In genomic region chr5:103340132-103340531, GRCh38 we compare ENCODE assay signal across 2 cellular contexts.
TF ChIP-seq lines count a peak whose summit lies in the region.

No MANE protein-coding gene starts in this region.

TF ChIP-seq in HepG2, 621 proteins besides CTCF, POLR2A, EP300 and RAD21:
- TF ChIP-seq ARID5B (CRISPR knock-in tag; IDR thresholded peaks at IDR 0.05) (no peak), MAFF (IDR thresholded peaks at IDR 0.05; ENCODE audit: low read depth, low read length) (peak; percentile 57), MAFK (conservative IDR thresholded peaks at IDR 0.05 in 1 of 2, IDR thresholded peaks at IDR 0.05 in 1 of 2; ENCODE audit: low read length in 2 of 2) (peak; percentile 53 to 54; a peak in 3 of 4 replicates)

TF ChIP-seq in GM12878, 131 proteins besides CTCF, POLR2A, EP300 and RAD21 (continued from another document):
- TF ChIP-seq BMI1 (IDR thresholded peaks at IDR 0.05; ENCODE audit: borderline replicate concordance) (no peak), HCFC1 (IDR thresholded peaks at IDR 0.05; ENCODE audit: low read length) (no peak), HDGF (IDR thresholded peaks at IDR 0.05) (no peak), CUX1 (IDR thresholded peaks at IDR 0.05; ENCODE audit: insufficient replicate concordance, low read depth, low read length) (no peak), PAX8 (IDR thresholded peaks at IDR 0.05) (no peak), SIN3A (IDR thresholded peaks at IDR 0.05; ENCODE audit: low read depth, low read length) (no peak), NR2F1 (conservative IDR thresholded peaks at IDR 0.05) (no peak), CHD1 (IDR thresholded peaks at IDR 0.05; ENCODE audit: low read depth, low read length) (no peak), TCF12 (IDR thresholded peaks at IDR 0.05; ENCODE audit: low read depth, low read length) (no peak), RELA (IDR thresholded peaks at IDR 0.05; ENCODE audit: borderline replicate concordance, partially characterized antibody) (no peak), SREBF2 (IDR thresholded peaks at IDR 0.05; ENCODE audit: low read length) (no peak)
